ENCODE assay signal across 24 cellular contexts in the genomic region with DNA sequence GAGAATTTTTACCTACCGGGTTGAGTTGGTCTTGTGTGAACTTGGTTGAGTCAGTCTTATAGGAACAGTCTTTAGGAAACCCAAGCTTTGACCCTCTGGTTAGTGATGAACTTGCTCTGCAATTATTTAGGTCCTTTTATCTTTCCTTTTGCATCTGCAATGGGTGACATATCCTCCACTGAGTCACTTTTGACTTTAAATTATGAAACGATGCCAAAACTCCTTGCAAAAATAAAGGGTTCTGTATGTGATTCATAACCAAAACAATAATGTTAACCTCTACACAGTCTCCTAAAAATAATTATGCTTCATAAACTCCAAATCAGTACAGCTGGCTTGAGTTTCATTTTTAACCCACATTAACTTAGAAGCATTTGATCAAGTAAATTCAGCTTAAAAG.
DNase-seq lines count a peak whose midpoint lies in the region; TF ChIP-seq lines count a peak whose summit lies in the region.
"Had no signal": no experiment of that assay in that cellular context is flagged by ENCODE, and none has a peak within 500 bp of the region (broad histone marks: within the 10 kb centered on the region; RNA-seq: fewer than 3 reads in every experiment).

No MANE protein-coding gene starts in this region.

- H3K27me3 ChIP-seq in vagina: no peaks in the 10 kb centered on the region
- H3K27me3 ChIP-seq: ascending aorta, colonic mucosa, gastroesophageal sphincter, tibial artery had no signal

- H3K36me3 ChIP-seq in vagina: no peaks in the 10 kb centered on the region
- H3K36me3 ChIP-seq: ascending aorta, colonic mucosa, gastroesophageal sphincter, prostate gland, tibial artery had no signal

- intact Hi-C loops in vagina (cut with DNase I): no loop called here

- no peak for TF ChIP-seq POLR2A in vagina (IDR thresholded peaks at IDR 0.05)

- no peaks in the 10 kb centered on the region for H3K9me3 ChIP-seq in vagina
- H3K9me3 ChIP-seq: ascending aorta, colonic mucosa, gastroesophageal sphincter, prostate gland, tibial artery had no signal

- TF ChIP-seq CTCF in epithelial cell of esophagus (IDR thresholded peaks at IDR 0.05; ENCODE audit: insufficient read depth, low read depth, low read length, missing control alignments): no peak
- TF ChIP-seq CTCF in vagina (IDR thresholded peaks at IDR 0.05): no peak

- DNase-seq in AG20443 (ENCODE audit: low spot score) (peak; percentile 28), LHCN-M2 (ENCODE audit: low read depth) (peak; percentile 57), epithelial cell of esophagus (ENCODE audit: low read depth) (peak; percentile 49), kidney tubule cell (ENCODE audit: low spot score) (peak; percentile 5), vagina (ENCODE audit: extremely low spot score in 2 of 2) (no peak), islet precursor cell (no peak), NCI-H2171 (lab: John Stamatoyannopoulos, UW) (no peak), HK-2 (ENCODE audit: unreplicated experiment) (no peak)
- DNase-seq: activated CD4-positive, alpha-beta T cell treated with anti-CD3 and anti-CD28 coated beads for 36 hours; activated naive CD4-positive, alpha-beta T cell treated with anti-CD3 and anti-CD28 coated beads, Interleukin-2, amount 50 U/mL, for 16 hours; colonic mucosa; KBM-7; left cardiac atrium; NCI-H1930; NCI-H226; NCI-H82; OCI-M1; SHP77 treated with DMSO at 0.1 percent for 48 hours; stimulated activated naive CD4-positive, alpha-beta T cell treated with Interleukin-2 at 50 U/mL for 16 hours; T-cell; tibial artery had no signal

- no peak overlapping the region for H3K27ac ChIP-seq in vagina
- H3K27ac ChIP-seq: ascending aorta, colonic mucosa, gastroesophageal sphincter, prostate gland, tibial artery had no signal

- H3K4me3 ChIP-seq in epithelial cell of esophagus (ENCODE audit: low read length) (no peak overlapping the region), vagina (no peak overlapping the region)
- H3K4me3 ChIP-seq: ascending aorta, colonic mucosa, gastroesophageal sphincter, prostate gland, tibial artery had no signal

- H3K4me1 ChIP-seq in vagina: no peaks in the 10 kb centered on the region
- H3K4me1 ChIP-seq: ascending aorta, colonic mucosa, gastroesophageal sphincter, prostate gland, tibial artery had no signal

Comparison
In these comparisons a context has a peak if more than half of its experiments do, and no peak if none do; other contexts are left out.
1. DNase-seq: peak in AG20443 (single experiment), LHCN-M2 (single experiment), epithelial cell of esophagus (single experiment) and kidney tubule cell (single experiment); none in vagina (0 of 2), islet precursor cell (single experiment), NCI-H2171 (single experiment) and HK-2 (single experiment).